In the genomic region with DNA sequence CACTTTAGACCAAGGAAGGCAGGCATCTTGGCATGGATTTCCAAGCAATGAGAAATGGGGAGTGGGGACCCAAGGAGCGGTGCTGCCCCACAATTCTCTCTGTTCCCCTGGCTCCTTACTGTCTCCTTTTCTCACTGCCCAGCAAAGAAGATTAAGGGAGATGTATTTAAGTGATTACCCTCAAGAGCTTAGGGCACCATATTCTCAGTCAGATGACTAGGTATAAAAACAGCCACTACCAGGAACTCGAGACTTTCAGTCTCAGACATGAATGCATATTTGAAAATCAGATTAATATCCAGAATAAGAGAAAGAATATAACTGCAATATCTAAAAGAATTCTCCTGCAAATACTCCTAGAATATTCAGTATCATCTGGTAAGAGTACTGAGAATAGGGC, we compare ENCODE assay signal across 10 cellular contexts. TPM values are rescaled to one million over a fixed set of nuclear protein-coding genes. Genes with fewer than 3 reads are reported as not detected.
DNase-seq lines count a peak whose midpoint lies in the region; ATAC-seq and TF ChIP-seq lines count a peak whose summit lies in the region.
"Had no signal": no experiment of that assay in that cellular context is flagged by ENCODE, and none has a peak within 500 bp of the region (broad histone marks: within the 10 kb centered on the region; RNA-seq: fewer than 3 reads in every experiment).

TSS of gene ABLIM1 (minus strand) at position 101 of the 400 bp plus-strand sequence. CDS start at position 26, 75 bp downstream.

- no peak for DNase-seq in CD4-positive, alpha-beta T cell
- DNase-seq in activated B cell treated with CpG ODN at 0.5 μM for 24 hours (no peak), Right ventricle myocardium superior (no peak), osteocyte (ENCODE audit: extremely low spot score, unreplicated experiment) (no peak), hepatic stellate cell (ENCODE audit: low spot score) (no peak)
- DNase-seq in activated CD4-positive, CD25-positive, alpha-beta regulatory T cell (lab: John Stamatoyannopoulos, UW), result no peak
- DNase-seq: activated T-cell treated with anti-CD3 and anti-CD28 coated beads, Interleukin-2, amount 50 U/mL, for 24 hours had no signal

- H3K4me3 Mint-ChIP-seq in CD4-positive, alpha-beta T cell, result no peak within 1 kb of the TSS
- H3K4me3 Mint-ChIP-seq in activated B cell treated with CpG ODN at 0.5 μM for 24 hours (no peak within 1 kb of the TSS), osteocyte (ENCODE audit: unreplicated experiment) (no peak within 1 kb of the TSS)
- H3K4me3 Mint-ChIP-seq: activated T-cell treated with anti-CD3 and anti-CD28 coated beads, Interleukin-2, amount 50 U/mL, for 24 hours had no signal

- no peak for TF ChIP-seq CTCF in CD4-positive, alpha-beta T cell (IDR thresholded peaks at IDR 0.05)
- TF ChIP-seq CTCF in activated B cell treated with CpG ODN at 0.5 μM for 24 hours (IDR thresholded peaks at IDR 0.05) (no peak), osteocyte (IDR thresholded peaks at IDR 0.05) (no peak)

- H3K27me3 ChIP-seq in CD4-positive, alpha-beta T cell (ENCODE audit: control insufficient read depth, insufficient read depth, low read length), result no peaks in the 10 kb centered on the region

- POLR2A ChIA-PET in CD4-positive, alpha-beta T cell (lab: Charles Lee), result no interaction called here
- POLR2A ChIA-PET in activated B cell treated with CpG ODN at 0.5 μM for 24 hours (lab: Charles Lee), result no interaction called here

- H3K9me3 ChIP-seq in CD4-positive, alpha-beta T cell (ENCODE audit: control insufficient read depth, low read length), result no peaks in the 10 kb centered on the region

- H3K27ac Mint-ChIP-seq in CD4-positive, alpha-beta T cell, result no peak within 1 kb of the TSS
- no peak within 1 kb of the TSS for H3K27ac Mint-ChIP-seq in activated B cell treated with CpG ODN at 0.5 μM for 24 hours
- H3K27ac Mint-ChIP-seq in osteocyte (ENCODE audit: unreplicated experiment), result no peak within 1 kb of the TSS
- H3K27ac Mint-ChIP-seq: activated T-cell treated with anti-CD3 and anti-CD28 coated beads, Interleukin-2, amount 50 U/mL, for 24 hours had no signal

- no peaks in the 10 kb centered on the region for H3K27me3 Mint-ChIP-seq in CD4-positive, alpha-beta T cell
- H3K27me3 Mint-ChIP-seq in activated B cell treated with CpG ODN at 0.5 μM for 24 hours (peaks cover 4% of the 10 kb centered on the region), osteocyte (ENCODE audit: unreplicated experiment) (no peaks in the 10 kb centered on the region)
- H3K27me3 Mint-ChIP-seq: activated T-cell treated with anti-CD3 and anti-CD28 coated beads, Interleukin-2, amount 50 U/mL, for 24 hours had no signal

- H3K4me1 Mint-ChIP-seq in CD4-positive, alpha-beta T cell (ENCODE audit: low read depth), result no peaks in the 10 kb centered on the region
- no peaks in the 10 kb centered on the region for H3K4me1 Mint-ChIP-seq in activated B cell treated with CpG ODN at 0.5 μM for 24 hours
- H3K4me1 Mint-ChIP-seq in osteocyte (ENCODE audit: unreplicated experiment), result peaks cover 4% of the 10 kb centered on the region

- intact Hi-C loops in CD4-positive, alpha-beta T cell (cut with DNase I, micrococcal nuclease), result no loop called here
- intact Hi-C loops in activated B cell treated with CpG ODN at 0.5 μM for 24 hours (cut with micrococcal nuclease) (no loop called here), Right ventricle myocardium superior (cut with DNase I) (no loop called here)

- H3K27ac ChIP-seq in CD4-positive, alpha-beta T cell (ENCODE audit: low read depth, low read length), result no peak within 1 kb of the TSS
- H3K27ac ChIP-seq: RWPE1 had no signal

- H3K9me3 Mint-ChIP-seq in CD4-positive, alpha-beta T cell, result no peaks in the 10 kb centered on the region
- H3K9me3 Mint-ChIP-seq in activated B cell treated with CpG ODN at 0.5 μM for 24 hours (no peaks in the 10 kb centered on the region), osteocyte (ENCODE audit: unreplicated experiment) (no peaks in the 10 kb centered on the region)
- H3K9me3 Mint-ChIP-seq: activated T-cell treated with anti-CD3 and anti-CD28 coated beads, Interleukin-2, amount 50 U/mL, for 24 hours had no signal

- no peaks in the 10 kb centered on the region for H3K36me3 Mint-ChIP-seq in CD4-positive, alpha-beta T cell (ENCODE audit: low read depth)
- H3K36me3 Mint-ChIP-seq in activated B cell treated with CpG ODN at 0.5 μM for 24 hours (ENCODE audit: low read depth), result no peaks in the 10 kb centered on the region
- no peaks in the 10 kb centered on the region for H3K36me3 Mint-ChIP-seq in osteocyte (ENCODE audit: unreplicated experiment)

- CTCF ChIA-PET in CD4-positive, alpha-beta T cell (lab: Charles Lee), result no interaction called here
- CTCF ChIA-PET in activated B cell treated with CpG ODN at 0.5 μM for 24 hours (lab: Charles Lee), result no interaction called here

- ATAC-seq in CD4-positive, alpha-beta T cell (ENCODE audit: poor library complexity), result no peak
- no peak for ATAC-seq in activated B cell treated with CpG ODN at 0.5 μM for 24 hours (ENCODE audit: low read depth)
- ATAC-seq in Right ventricle myocardium superior (ENCODE audit: poor library complexity), result no peak
- ATAC-seq in HG02642 (IDR thresholded peaks at IDR 0.05; ENCODE audit: poor library complexity, unreplicated experiment), result no peak
- ATAC-seq in HG03469 (IDR thresholded peaks at IDR 0.05; ENCODE audit: unreplicated experiment), result no peak

RNA-seq across cellular contexts. Expression of gene ABLIM1, which starts in this region (rescaled TPM):
- total RNA-seq in CD4-positive, alpha-beta T cell, result 100 to 1,000 TPM; 217 to 224 TPM
- total RNA-seq in activated B cell treated with CpG ODN at 0.5 μM for 24 hours (76.6 and 76.9 TPM in 2 replicates), Right ventricle myocardium superior (772 TPM), osteocyte (39.0 and 43.3 TPM in 2 replicates)
